1 cellular context compared by ENCODE assay signal in the genomic region with DNA sequence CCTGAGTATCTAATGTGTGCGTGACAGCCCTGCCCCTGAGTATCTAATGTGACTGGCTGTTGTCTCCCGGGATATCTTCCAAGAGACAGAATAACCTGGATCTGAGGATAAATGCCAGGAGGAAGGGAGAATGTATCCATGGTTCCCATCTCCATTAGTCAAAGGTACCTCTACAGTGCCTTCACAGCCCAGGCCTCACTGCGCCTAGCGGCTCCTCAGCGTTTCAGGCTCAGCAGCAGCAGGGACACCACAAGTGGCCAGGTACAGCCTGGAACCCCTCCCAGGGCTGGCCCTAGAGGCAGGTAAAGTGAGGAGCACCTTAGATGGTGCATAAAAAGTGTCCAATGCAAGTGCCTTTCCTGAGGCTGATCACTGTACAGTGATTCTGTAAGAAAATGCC.
TF ChIP-seq lines count a peak whose summit lies in the region.

No MANE protein-coding gene starts in this region.

TF ChIP-seq in K562, 482 proteins besides CTCF, POLR2A, EP300 and RAD21:
- TF ChIP-seq ZNF77 (CRISPR knock-in tag; IDR thresholded peaks at IDR 0.05) = no peak
- TF ChIP-seq, protein P1, sequence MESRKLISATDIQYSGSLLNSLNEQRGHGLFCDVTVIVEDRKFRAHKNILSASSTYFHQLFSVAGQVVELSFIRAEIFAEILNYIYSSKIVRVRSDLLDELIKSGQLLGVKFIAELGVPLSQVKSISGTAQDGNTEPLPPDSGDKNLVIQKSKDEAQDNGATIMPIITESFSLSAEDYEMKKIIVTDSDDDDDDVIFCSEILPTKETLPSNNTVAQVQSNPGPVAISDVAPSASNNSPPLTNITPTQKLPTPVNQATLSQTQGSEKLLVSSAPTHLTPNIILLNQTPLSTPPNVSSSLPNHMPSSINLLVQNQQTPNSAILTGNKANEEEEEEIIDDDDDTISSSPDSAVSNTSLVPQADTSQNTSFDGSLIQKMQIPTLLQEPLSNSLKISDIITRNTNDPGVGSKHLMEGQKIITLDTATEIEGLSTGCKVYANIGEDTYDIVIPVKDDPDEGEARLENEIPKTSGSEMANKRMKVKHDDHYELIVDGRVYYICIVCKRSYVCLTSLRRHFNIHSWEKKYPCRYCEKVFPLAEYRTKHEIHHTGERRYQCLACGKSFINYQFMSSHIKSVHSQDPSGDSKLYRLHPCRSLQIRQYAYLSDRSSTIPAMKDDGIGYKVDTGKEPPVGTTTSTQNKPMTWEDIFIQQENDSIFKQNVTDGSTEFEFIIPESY (CRISPR knock-in tag; IDR thresholded peaks at IDR 0.05) = peak; percentile 72; the same call in 1 of the 2 replicates
TF ChIP-seq in K562: peak in this region for 1.
